Comparison of ENCODE assay signal across 8 cellular contexts in the genomic region with DNA sequence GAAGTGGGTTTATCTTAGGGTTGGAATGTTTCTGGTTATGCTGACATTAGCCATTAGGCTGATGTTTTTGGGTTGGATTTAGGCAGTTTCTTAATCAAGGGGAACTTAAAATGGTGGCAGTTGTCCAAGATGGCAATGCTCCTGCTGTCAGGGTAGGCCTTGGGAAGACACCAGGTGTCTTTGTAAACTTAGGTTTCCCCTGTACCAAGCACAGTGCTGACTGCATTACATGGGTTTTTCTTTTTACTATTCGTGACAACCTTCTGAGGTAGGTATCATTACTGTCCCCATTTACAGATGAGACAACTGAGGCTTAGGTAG. TPM values are rescaled to one million over a fixed set of nuclear protein-coding genes. Genes with fewer than 3 reads are reported as not detected.
DNase-seq lines count a peak whose midpoint lies in the region; ATAC-seq and TF ChIP-seq lines count a peak whose summit lies in the region.

No MANE protein-coding gene starts in this region.

- 54 to 73% (median 64%) methylated on average over 1 of the region's 1 CpG for WGBS in ovary, 3 donors

- no peaks in the 10 kb centered on the region for H3K27me3 ChIP-seq in ovary

- H3K27ac Mint-ChIP-seq in chondrocyte (ENCODE audit: unreplicated experiment): peak overlapping the region; percentile 80

- H3K4me3 ChIP-seq in ovary: peak overlapping the region; percentile 91

- H3K4me1 Mint-ChIP-seq in chondrocyte (ENCODE audit: low read depth): peaks cover 23% of the 10 kb centered on the region

- no peaks in the 10 kb centered on the region for H3K36me3 Mint-ChIP-seq in chondrocyte (ENCODE audit: low read depth)

- H3K4me1 ChIP-seq in ovary (ENCODE audit: insufficient read depth): peaks cover 6% of the 10 kb centered on the region

- no peaks in the 10 kb centered on the region for H3K36me3 ChIP-seq in ovary

- no peaks in the 10 kb centered on the region for H3K27me3 Mint-ChIP-seq in chondrocyte (ENCODE audit: low read depth)

- TF ChIP-seq CTCF in chondrocyte (IDR thresholded peaks at IDR 0.05) (no peak), ovary (IDR thresholded peaks at IDR 0.05) (no peak)

- DNase-seq in chondrocyte (ENCODE audit: low spot score): no peak
- DNase-seq in ovary: no peak
- DNase-seq in NOMO-1 treated with DMSO at 0.1 percent for 48 hours (lab: John Stamatoyannopoulos, UW; ENCODE audit: unreplicated experiment): no peak
- no peak for DNase-seq in activated gamma-delta T cell (lab: John Stamatoyannopoulos, UW)
- DNase-seq in nucleus accumbens (lab: John Stamatoyannopoulos, UW): no peak
- no peak for DNase-seq in NCI-H2107 (lab: John Stamatoyannopoulos, UW)

- no peaks in the 10 kb centered on the region for H3K9me3 ChIP-seq in ovary

- TF ChIP-seq POLR2A in ovary (IDR thresholded peaks at IDR 0.05): no peak

- no peaks in the 10 kb centered on the region for H3K9me3 Mint-ChIP-seq in chondrocyte (ENCODE audit: low read depth)

- ATAC-seq in GM18870 (IDR thresholded peaks at IDR 0.05; ENCODE audit: unreplicated experiment): peak; percentile 18
- ATAC-seq in HG03342 (IDR thresholded peaks at IDR 0.05; ENCODE audit: unreplicated experiment): peak; percentile 13

- H3K4me3 Mint-ChIP-seq in chondrocyte (ENCODE audit: unreplicated experiment): peak overlapping the region; percentile 89

- H3K27ac ChIP-seq in ovary: peak overlapping the region in 1 of 2 donors; percentile 30

- intact Hi-C loops in ovary (cut with DNase I): loop anchor here (5.0 to 10.0 kb wide), 3 partner anchors 194 to 639 kb away; no protein-coding TSS in a partner anchor

- no peak for TF ChIP-seq EP300 in ovary (IDR thresholded peaks at IDR 0.05)

RNA-seq across cellular contexts. Expression of a gene that starts 0.5 kb away (rescaled TPM):
- total RNA-seq in chondrocyte (23.8 to 25.7 TPM (median 24.8 TPM) in 3 replicates), ovary (10 to 100 TPM; 16.3 to 32.3 (median 21.4) TPM)
- polyA plus RNA-seq in ovary: 10 to 100 TPM in 1 of 2 donors, 1 to 10 TPM in 1; 9.5 to 17.6 TPM

RNA-seq across cellular contexts. Expression of a gene that starts 56.7 kb away (rescaled TPM):
- total RNA-seq in chondrocyte (not detected in 3 replicates), ovary (not detected)
- not detected for polyA plus RNA-seq in ovary
